Comparison of ENCODE assay signal across 8 cellular contexts in genomic region chr1:230270185-230270939, GRCh38.
DNase-seq lines count a peak whose midpoint lies in the region; ATAC-seq lines count a peak whose summit lies in the region.

No MANE protein-coding gene starts in this region.

- no peaks in the 10 kb centered on the region for H3K9me3 Mint-ChIP-seq in activated T-cell treated with anti-CD3 and anti-CD28 coated beads, Interleukin-2, amount 50 U/mL, for 4 hours
- H3K9me3 Mint-ChIP-seq in natural killer cell treated with Interleukin-12 subunit alpha and Interleukin-12 subunit beta and Interleukin-15 and Interleukin-18, amount 100 ng/mL, for 72 hours: no peaks in the 10 kb centered on the region

- H3K27ac Mint-ChIP-seq in natural killer cell treated with Interleukin-12 subunit alpha and Interleukin-12 subunit beta and Interleukin-15 and Interleukin-18, amount 100 ng/mL, for 72 hours: peak overlapping the region; percentile 8 to 44

- H3K4me3 Mint-ChIP-seq in activated T-cell treated with anti-CD3 and anti-CD28 coated beads, Interleukin-2, amount 50 U/mL, for 4 hours: no peak overlapping the region
- peak overlapping the region; percentile 68 for H3K4me3 Mint-ChIP-seq in natural killer cell treated with Interleukin-12 subunit alpha and Interleukin-12 subunit beta and Interleukin-15 and Interleukin-18, amount 100 ng/mL, for 72 hours

- peak; percentile 41 for DNase-seq in stimulated activated CD4-positive, alpha-beta T cell treated with anti-CD3 and anti-CD28 coated beads, Interleukin-1b, Interleukin-23, amount 100 ng/mL, for 48 hours
- no peak for DNase-seq in stimulated activated CD4-positive, alpha-beta T cell treated with anti-CD3 and anti-CD28 coated beads, Interleukin-4, amount 100 ng/mL, for 4 hours
- DNase-seq in activated T-cell treated with anti-CD3 and anti-CD28 coated beads, Interleukin-2, amount 50 U/mL, for 4 hours: no peak
- no peak for DNase-seq in natural killer cell treated with Interleukin-12 subunit alpha and Interleukin-12 subunit beta and Interleukin-15 and Interleukin-18, amount 100 ng/mL, for 72 hours (ENCODE audit: low spot score)
- DNase-seq in T-helper 9 cell (no peak), kidney glomerular epithelial cell (lab: John Stamatoyannopoulos, UW) (no peak)
- no peak for DNase-seq in NK-92 treated with Interleukin-12 subunit alpha and Interleukin-12 subunit beta, amount 100 ng/mL, for 24 hours (lab: John Stamatoyannopoulos, UW)

- H3K4me1 Mint-ChIP-seq in activated T-cell treated with anti-CD3 and anti-CD28 coated beads, Interleukin-2, amount 50 U/mL, for 4 hours (ENCODE audit: low read depth): peaks cover 26% of the 10 kb centered on the region
- peaks cover 27 to 29% of the 10 kb centered on the region in 2 donors for H3K4me1 Mint-ChIP-seq in natural killer cell treated with Interleukin-12 subunit alpha and Interleukin-12 subunit beta and Interleukin-15 and Interleukin-18, amount 100 ng/mL, for 72 hours (ENCODE audit: low read depth in 2 of 2)

- no peaks in the 10 kb centered on the region for H3K27me3 Mint-ChIP-seq in activated T-cell treated with anti-CD3 and anti-CD28 coated beads, Interleukin-2, amount 50 U/mL, for 4 hours (ENCODE audit: low read depth)
- no peaks in the 10 kb centered on the region for H3K27me3 Mint-ChIP-seq in natural killer cell treated with Interleukin-12 subunit alpha and Interleukin-12 subunit beta and Interleukin-15 and Interleukin-18, amount 100 ng/mL, for 72 hours

- peaks cover 17% of the 10 kb centered on the region for H3K36me3 Mint-ChIP-seq in activated T-cell treated with anti-CD3 and anti-CD28 coated beads, Interleukin-2, amount 50 U/mL, for 4 hours (ENCODE audit: insufficient read depth)
- no peaks in the 10 kb centered on the region for H3K36me3 Mint-ChIP-seq in natural killer cell treated with Interleukin-12 subunit alpha and Interleukin-12 subunit beta and Interleukin-15 and Interleukin-18, amount 100 ng/mL, for 72 hours

- peak; percentile 42 for ATAC-seq in HG03575 (IDR thresholded peaks at IDR 0.05; ENCODE audit: extremely low read depth, insufficient number of reproducible peaks, low FRiP score, unreplicated experiment)
- peak; percentile 80 to 85 for ATAC-seq in activated T-cell treated with anti-CD3 and anti-CD28 coated beads, Interleukin-2, amount 50 U/mL, for 4 hours
- peak; percentile 57 to 74 for ATAC-seq in natural killer cell treated with Interleukin-12 subunit alpha and Interleukin-12 subunit beta and Interleukin-15 and Interleukin-18, amount 100 ng/mL, for 72 hours
